21 cellular contexts compared by ENCODE assay signal in genomic region chr22:48155446-48155845, GRCh38.
"Had no signal": no experiment of that assay in that cellular context is flagged by ENCODE, and none has a peak within 500 bp of the region (broad histone marks: within the 10 kb centered on the region; RNA-seq: fewer than 3 reads in every experiment).

No MANE protein-coding gene starts in this region.

- H3K27me3 Mint-ChIP-seq: dendritic cell treated with granulocyte-macrophage colony-stimulating factor and Interleukin-4, amounts not matched to agents 40 ng/mL and 50 ng/mL, for 4 days had no signal

- ATAC-seq: foreskin keratinocyte, gastroesophageal sphincter, heart left ventricle, left cardiac atrium, left lung, left ventricle myocardium superior, lower lobe of right lung, mucosa of descending colon had no signal

- H3K27me3 ChIP-seq: colonic mucosa, foreskin keratinocyte, heart left ventricle, hepatocyte had no signal

- H3K4me1 Mint-ChIP-seq: immature natural killer cell, mesothelial cell of epicardium had no signal

- H3K4me3 ChIP-seq: colonic mucosa, dorsolateral prefrontal cortex, esophagus muscularis mucosa, gastroesophageal sphincter, heart left ventricle, hepatocyte, left lung, lower lobe of right lung, mucosa of descending colon had no signal

- H3K79me2 ChIP-seq: hepatocyte had no signal

- H3K36me3 Mint-ChIP-seq: immature natural killer cell, mesothelial cell of epicardium, naive B cell had no signal

- H3K27ac Mint-ChIP-seq: dendritic cell treated with granulocyte-macrophage colony-stimulating factor and Interleukin-4, amounts not matched to agents 40 ng/mL and 50 ng/mL, for 4 days; immature natural killer cell; mesothelial cell of epicardium; naive B cell had no signal

- H2AFZ ChIP-seq: hepatocyte had no signal

- H3K4me2 ChIP-seq: hepatocyte had no signal

- H3K4me1 ChIP-seq: colonic mucosa, esophagus muscularis mucosa, foreskin keratinocyte, gastroesophageal sphincter, heart left ventricle, left lung, lower lobe of right lung had no signal

- H3K27ac ChIP-seq: colonic mucosa, dorsolateral prefrontal cortex, esophagus muscularis mucosa, foreskin keratinocyte, gastroesophageal sphincter, heart left ventricle, hepatocyte, left lung, lower lobe of right lung had no signal

- H3K9me3 Mint-ChIP-seq: dendritic cell treated with granulocyte-macrophage colony-stimulating factor and Interleukin-4, amounts not matched to agents 40 ng/mL and 50 ng/mL, for 4 days; immature natural killer cell; mesothelial cell of epicardium had no signal

- H3K36me3 ChIP-seq: colonic mucosa, esophagus muscularis mucosa, gastroesophageal sphincter, heart left ventricle, left lung, lower lobe of right lung had no signal

- DNase-seq: colonic mucosa; cortex of kidney; dorsolateral prefrontal cortex; effector CD4-positive, alpha-beta T cell; effector memory CD4-positive, alpha-beta T cell; foreskin keratinocyte; heart left ventricle; hypothalamus; immature natural killer cell; left cardiac atrium; left lung; left ventricle myocardium superior; lower lobe of right lung; mesenchymal stem cell; mucosa of descending colon; naive B cell had no signal

- H3K4me3 Mint-ChIP-seq: dendritic cell treated with granulocyte-macrophage colony-stimulating factor and Interleukin-4, amounts not matched to agents 40 ng/mL and 50 ng/mL, for 4 days; immature natural killer cell; mesothelial cell of epicardium; naive B cell had no signal

- H3K9me3 ChIP-seq: colonic mucosa, left lung, lower lobe of right lung, mucosa of descending colon had no signal
